ENCODE assay signal across 8 cellular contexts in genomic region chr1:109547412-109548320, GRCh38. TPM values are rescaled to one million over a fixed set of nuclear protein-coding genes. Genes with fewer than 3 reads are reported as not detected.
DNase-seq lines count a peak whose midpoint lies in the region; ATAC-seq and TF ChIP-seq lines count a peak whose summit lies in the region.

No MANE protein-coding gene starts in this region.

- peaks cover 33% of the 10 kb centered on the region for H3K4me1 Mint-ChIP-seq in T-helper 1 cell treated with Interleukin-12 subunit alpha and Interleukin-12 subunit beta and Interleukin-4 antibody, amounts not matched to agents 30 μg/mL and 1 μg/mL, for 36 hours (ENCODE audit: low read depth)
- H3K4me1 Mint-ChIP-seq in natural killer cell treated with Interleukin-12 subunit alpha and Interleukin-12 subunit beta and Interleukin-15 and Interleukin-18, amount 100 ng/mL, for 72 hours (ENCODE audit: low read depth in 2 of 2): peaks cover 29 to 40% of the 10 kb centered on the region in 2 donors

- H3K27me3 Mint-ChIP-seq in T-helper 1 cell treated with Interleukin-12 subunit alpha and Interleukin-12 subunit beta and Interleukin-4 antibody, amounts not matched to agents 30 μg/mL and 1 μg/mL, for 36 hours (ENCODE audit: low read depth): no peaks in the 10 kb centered on the region
- no peaks in the 10 kb centered on the region for H3K27me3 Mint-ChIP-seq in natural killer cell treated with Interleukin-12 subunit alpha and Interleukin-12 subunit beta and Interleukin-15 and Interleukin-18, amount 100 ng/mL, for 72 hours

- no peaks in the 10 kb centered on the region for H3K9me3 Mint-ChIP-seq in T-helper 1 cell treated with Interleukin-12 subunit alpha and Interleukin-12 subunit beta and Interleukin-4 antibody, amounts not matched to agents 30 μg/mL and 1 μg/mL, for 36 hours
- H3K9me3 Mint-ChIP-seq in natural killer cell treated with Interleukin-12 subunit alpha and Interleukin-12 subunit beta and Interleukin-15 and Interleukin-18, amount 100 ng/mL, for 72 hours: no peaks in the 10 kb centered on the region

- no peak for TF ChIP-seq CTCF in GM06990 (IDR thresholded peaks at IDR 0.05; ENCODE audit: insufficient read depth, low read length, poor library complexity, severe bottlenecking)
- TF ChIP-seq CTCF in epithelial cell of proximal tubule (conservative IDR thresholded peaks at IDR 0.05; ENCODE audit: low read depth, low read length): no peak

- peak overlapping the region; percentile 96 for H3K27ac Mint-ChIP-seq in T-helper 1 cell treated with Interleukin-12 subunit alpha and Interleukin-12 subunit beta and Interleukin-4 antibody, amounts not matched to agents 30 μg/mL and 1 μg/mL, for 36 hours
- peak overlapping the region; percentile 91 to 98 for H3K27ac Mint-ChIP-seq in natural killer cell treated with Interleukin-12 subunit alpha and Interleukin-12 subunit beta and Interleukin-15 and Interleukin-18, amount 100 ng/mL, for 72 hours

- H3K36me3 ChIP-seq in GM06990 (ENCODE audit: control insufficient read depth, insufficient read depth, low read length): no peaks in the 10 kb centered on the region

- H3K4me3 ChIP-seq in GM06990 (replicated peaks; ENCODE audit: low read depth, low read length) (peak overlapping the region; percentile 100), epithelial cell of proximal tubule (ENCODE audit: low read depth, low read length) (peak overlapping the region; percentile 92)

- no peaks in the 10 kb centered on the region for H3K27me3 ChIP-seq in GM06990 (replicated peaks; ENCODE audit: control insufficient read depth, insufficient read depth, low read length)

- peak overlapping the region; percentile 95 for H3K4me3 Mint-ChIP-seq in T-helper 1 cell treated with Interleukin-12 subunit alpha and Interleukin-12 subunit beta and Interleukin-4 antibody, amounts not matched to agents 30 μg/mL and 1 μg/mL, for 36 hours
- H3K4me3 Mint-ChIP-seq in natural killer cell treated with Interleukin-12 subunit alpha and Interleukin-12 subunit beta and Interleukin-15 and Interleukin-18, amount 100 ng/mL, for 72 hours: peak overlapping the region; percentile 97

- ATAC-seq in HG02852 (IDR thresholded peaks at IDR 0.05; ENCODE audit: unreplicated experiment): peak; percentile 3
- ATAC-seq in natural killer cell treated with Interleukin-12 subunit alpha and Interleukin-12 subunit beta and Interleukin-15 and Interleukin-18, amount 100 ng/mL, for 72 hours: no peak
- no peak for ATAC-seq in GM18858 (IDR thresholded peaks at IDR 0.05; ENCODE audit: unreplicated experiment)
- no peak for ATAC-seq in HG02870 (IDR thresholded peaks at IDR 0.05; ENCODE audit: unreplicated experiment)

- DNase-seq in GM06990 (ENCODE audit: extremely low read depth, insufficient read length) (peak; percentile 32), epithelial cell of proximal tubule (ENCODE audit: low read depth) (no peak), CD1c-positive myeloid dendritic cell (ENCODE audit: extremely low spot score) (no peak)
- DNase-seq in natural killer cell treated with Interleukin-12 subunit alpha and Interleukin-12 subunit beta and Interleukin-15 and Interleukin-18, amount 100 ng/mL, for 72 hours (ENCODE audit: low spot score): no peak

- peaks cover 10% of the 10 kb centered on the region for H3K36me3 Mint-ChIP-seq in T-helper 1 cell treated with Interleukin-12 subunit alpha and Interleukin-12 subunit beta and Interleukin-4 antibody, amounts not matched to agents 30 μg/mL and 1 μg/mL, for 36 hours (ENCODE audit: low read depth)
- peaks cover 9% of the 10 kb centered on the region for H3K36me3 Mint-ChIP-seq in natural killer cell treated with Interleukin-12 subunit alpha and Interleukin-12 subunit beta and Interleukin-15 and Interleukin-18, amount 100 ng/mL, for 72 hours

RNA-seq across cellular contexts. Expression of gene GNAI3, which starts 0.7 kb away (rescaled TPM):
- 12.7 and 14.1 TPM in 2 replicates for total RNA-seq in epithelial cell of proximal tubule
- total RNA-seq in natural killer cell treated with Interleukin-12 subunit alpha and Interleukin-12 subunit beta and Interleukin-15 and Interleukin-18, amount 100 ng/mL, for 72 hours: 1 to 10 TPM; 8.9 to 10.0 TPM

RNA-seq across cellular contexts. Expression of gene GPR61, which starts 8.0 kb away (rescaled TPM):
- not detected in 2 replicates for total RNA-seq in epithelial cell of proximal tubule
- not detected for total RNA-seq in natural killer cell treated with Interleukin-12 subunit alpha and Interleukin-12 subunit beta and Interleukin-15 and Interleukin-18, amount 100 ng/mL, for 72 hours

RNA-seq across cellular contexts. Expression of gene AMIGO1, which starts 38.1 kb away (rescaled TPM):
- total RNA-seq in epithelial cell of proximal tubule: 0.87 and 0.92 TPM in 2 replicates
- 1 to 10 TPM in 1 of 2 donors, under 1 TPM in 1; 0.90 to 1.0 TPM for total RNA-seq in natural killer cell treated with Interleukin-12 subunit alpha and Interleukin-12 subunit beta and Interleukin-15 and Interleukin-18, amount 100 ng/mL, for 72 hours

RNA-seq across cellular contexts. Expression of gene CYB561D1, which starts 53.8 kb away (rescaled TPM):
- 3.6 and 4.0 TPM in 2 replicates for total RNA-seq in epithelial cell of proximal tubule
- 10 to 100 TPM; 13.1 to 18.7 TPM for total RNA-seq in natural killer cell treated with Interleukin-12 subunit alpha and Interleukin-12 subunit beta and Interleukin-15 and Interleukin-18, amount 100 ng/mL, for 72 hours
